Comparison of ENCODE assay signal across 18 cellular contexts in the genomic region with DNA sequence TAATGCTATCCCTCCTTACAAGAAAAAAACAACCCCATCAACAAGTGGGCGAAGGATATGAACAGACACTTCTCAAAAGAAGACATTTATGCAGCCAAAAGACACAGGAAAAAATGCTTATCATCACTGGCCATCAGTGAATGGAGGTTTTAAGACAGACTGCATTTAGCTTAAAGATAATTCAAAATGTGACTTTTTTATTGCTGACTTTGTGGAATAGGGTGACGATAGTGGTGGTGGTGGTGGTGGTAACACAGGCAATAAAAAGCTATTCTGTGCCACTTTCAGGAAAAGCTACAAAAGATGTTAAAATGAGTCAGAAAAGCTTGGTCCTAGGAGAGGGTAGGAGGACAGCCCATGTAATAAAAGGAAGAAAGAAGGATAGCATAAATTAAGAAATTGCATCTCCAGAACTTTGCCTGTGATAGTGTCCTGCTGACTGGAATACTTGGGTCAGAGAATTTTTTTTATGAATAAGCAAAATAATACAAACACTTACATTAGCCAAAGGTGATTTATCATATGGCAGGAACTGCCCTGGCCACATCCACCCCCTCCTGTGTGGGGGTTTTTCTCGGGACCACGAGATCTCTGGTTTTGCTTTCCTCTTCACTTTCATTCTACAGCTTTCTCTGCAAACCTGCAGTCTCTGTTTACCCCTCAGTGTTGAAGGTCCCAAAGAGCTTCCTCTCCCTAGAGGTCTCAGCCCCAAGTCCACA.
A peak's percentile ranks its signal among the peaks of the same experiment; 100 is the strongest.
DNase-seq lines count a peak whose midpoint lies in the region; ATAC-seq, FAIRE-seq and TF ChIP-seq lines count a peak whose summit lies in the region.
"Had no signal": no experiment of that assay in that cellular context is flagged by ENCODE, and none has a peak within 500 bp of the region (broad histone marks: within the 10 kb centered on the region; RNA-seq: fewer than 3 reads in every experiment).

No MANE protein-coding gene starts in this region.

- TF ChIP-seq CTCF in activated CD8-positive, alpha-beta T cell treated with anti-CD3 and anti-CD28 coated beads for 36 hours (IDR thresholded peaks at IDR 0.05): no peak
- TF ChIP-seq CTCF in AG09309 (IDR thresholded peaks at IDR 0.05; ENCODE audit: control insufficient read depth, insufficient read depth, low read depth, low read length, missing control alignments) (no peak), D721Med (IDR thresholded peaks at IDR 0.05; ENCODE audit: insufficient read depth, missing control alignments) (no peak), foreskin keratinocyte (conservative IDR thresholded peaks at IDR 0.05) (no peak)

- CTCF ChIA-PET in activated CD8-positive, alpha-beta T cell treated with anti-CD3 and anti-CD28 coated beads for 36 hours (lab: Charles Lee): no interaction called here
- CTCF ChIA-PET in activated CD8-positive, alpha-beta T cell treated with anti-CD3 and anti-CD28 coated beads, Interleukin-2, amount 10 ng/mL, durations not matched to agents 7 days and 5 days (lab: Charles Lee): interaction anchor here (1.3 kb wide), 1 partner anchor 9 kb away, joined by 4 read pairs; no protein-coding TSS in a partner anchor

- intact Hi-C loops in activated CD8-positive, alpha-beta T cell treated with anti-CD3 and anti-CD28 coated beads for 36 hours (cut with micrococcal nuclease): no loop called here

- DNase-seq in activated CD8-positive, alpha-beta T cell treated with anti-CD3 and anti-CD28 coated beads for 36 hours: peak; percentile 3
- no peak for DNase-seq in activated CD8-positive, alpha-beta T cell treated with anti-CD3 and anti-CD28 coated beads, Interleukin-2, amount 10 ng/mL, durations not matched to agents 7 days and 5 days
- DNase-seq in AG09309 (ENCODE audit: low read depth): peak; percentile 29
- DNase-seq in D721Med (ENCODE audit: insufficient read length, low spot score): no peak
- DNase-seq in foreskin keratinocyte: no peak
- DNase-seq: 8988T; BE2C; C1 segment of cervical spinal cord; CD4-positive, CD25-positive, alpha-beta regulatory T cell; CD8-positive, alpha-beta memory T cell; COR-L47; GDM1; GM23248 had no signal

- H3K4me1 Mint-ChIP-seq in activated CD8-positive, alpha-beta T cell treated with anti-CD3 and anti-CD28 coated beads for 36 hours (ENCODE audit: low read depth): peaks cover 2% of the 10 kb centered on the region
- peaks cover 4% of the 10 kb centered on the region for H3K4me1 Mint-ChIP-seq in activated CD8-positive, alpha-beta T cell treated with anti-CD3 and anti-CD28 coated beads, Interleukin-2, amount 10 ng/mL, durations not matched to agents 7 days and 5 days (ENCODE audit: low read depth)
- H3K4me1 Mint-ChIP-seq in activated T-helper 17 cell treated with anti-CD3 and anti-CD28 coated beads, Interleukin-2, amount 50 U/mL, for 72 hours: peaks cover 7% of the 10 kb centered on the region
- H3K4me1 Mint-ChIP-seq: CD4-positive, CD25-positive, alpha-beta regulatory T cell; CD8-positive, alpha-beta memory T cell had no signal

- no peak for FAIRE-seq in D721Med (lab: Jason Lieb, UNC)
- FAIRE-seq: GM12892, GM18507 had no signal

- no peak overlapping the region for H3K4me3 Mint-ChIP-seq in activated CD8-positive, alpha-beta T cell treated with anti-CD3 and anti-CD28 coated beads for 36 hours
- H3K4me3 Mint-ChIP-seq in activated CD8-positive, alpha-beta T cell treated with anti-CD3 and anti-CD28 coated beads, Interleukin-2, amount 10 ng/mL, durations not matched to agents 7 days and 5 days: no peak overlapping the region
- H3K4me3 Mint-ChIP-seq in activated T-helper 17 cell treated with anti-CD3 and anti-CD28 coated beads, Interleukin-2, amount 50 U/mL, for 72 hours: no peak overlapping the region
- H3K4me3 Mint-ChIP-seq: CD8-positive, alpha-beta memory T cell had no signal

- POLR2A ChIA-PET in activated CD8-positive, alpha-beta T cell treated with anti-CD3 and anti-CD28 coated beads for 36 hours (lab: Charles Lee): no interaction called here
- POLR2A ChIA-PET in activated CD8-positive, alpha-beta T cell treated with anti-CD3 and anti-CD28 coated beads, Interleukin-2, amount 10 ng/mL, durations not matched to agents 7 days and 5 days (lab: Charles Lee): no interaction called here

- no peak overlapping the region for H3K27ac ChIP-seq in foreskin keratinocyte
- H3K27ac ChIP-seq: GM23248 had no signal

- H3K27ac Mint-ChIP-seq in activated CD8-positive, alpha-beta T cell treated with anti-CD3 and anti-CD28 coated beads for 36 hours: no peak overlapping the region
- H3K27ac Mint-ChIP-seq in activated CD8-positive, alpha-beta T cell treated with anti-CD3 and anti-CD28 coated beads, Interleukin-2, amount 10 ng/mL, durations not matched to agents 7 days and 5 days: no peak overlapping the region
- H3K27ac Mint-ChIP-seq in activated T-helper 17 cell treated with anti-CD3 and anti-CD28 coated beads, Interleukin-2, amount 50 U/mL, for 72 hours: no peak overlapping the region
- H3K27ac Mint-ChIP-seq: CD8-positive, alpha-beta memory T cell had no signal

- no peak overlapping the region for H3K4me3 ChIP-seq in AG09309 (ENCODE audit: control insufficient read depth, low read depth, low read length)
- H3K4me3 ChIP-seq: GM23248, HAP-1 had no signal

- peaks cover 6% of the 10 kb centered on the region for H3K27me3 Mint-ChIP-seq in activated CD8-positive, alpha-beta T cell treated with anti-CD3 and anti-CD28 coated beads for 36 hours
- H3K27me3 Mint-ChIP-seq in activated CD8-positive, alpha-beta T cell treated with anti-CD3 and anti-CD28 coated beads, Interleukin-2, amount 10 ng/mL, durations not matched to agents 7 days and 5 days (ENCODE audit: low read depth): no peaks in the 10 kb centered on the region
- peaks cover 8% of the 10 kb centered on the region for H3K27me3 Mint-ChIP-seq in activated T-helper 17 cell treated with anti-CD3 and anti-CD28 coated beads, Interleukin-2, amount 50 U/mL, for 72 hours

- no peaks in the 10 kb centered on the region for H3K9me3 Mint-ChIP-seq in activated CD8-positive, alpha-beta T cell treated with anti-CD3 and anti-CD28 coated beads for 36 hours
- H3K9me3 Mint-ChIP-seq in activated CD8-positive, alpha-beta T cell treated with anti-CD3 and anti-CD28 coated beads, Interleukin-2, amount 10 ng/mL, durations not matched to agents 7 days and 5 days (ENCODE audit: insufficient read depth): no peaks in the 10 kb centered on the region
- no peaks in the 10 kb centered on the region for H3K9me3 Mint-ChIP-seq in activated T-helper 17 cell treated with anti-CD3 and anti-CD28 coated beads, Interleukin-2, amount 50 U/mL, for 72 hours

- H3K36me3 Mint-ChIP-seq in activated CD8-positive, alpha-beta T cell treated with anti-CD3 and anti-CD28 coated beads for 36 hours (ENCODE audit: low read depth): no peaks in the 10 kb centered on the region
- no peaks in the 10 kb centered on the region for H3K36me3 Mint-ChIP-seq in activated CD8-positive, alpha-beta T cell treated with anti-CD3 and anti-CD28 coated beads, Interleukin-2, amount 10 ng/mL, durations not matched to agents 7 days and 5 days (ENCODE audit: low read depth)
- no peaks in the 10 kb centered on the region for H3K36me3 Mint-ChIP-seq in activated T-helper 17 cell treated with anti-CD3 and anti-CD28 coated beads, Interleukin-2, amount 50 U/mL, for 72 hours (ENCODE audit: low read depth)
- H3K36me3 Mint-ChIP-seq: CD4-positive, CD25-positive, alpha-beta regulatory T cell; CD8-positive, alpha-beta memory T cell had no signal

- H3K27me3 ChIP-seq in foreskin keratinocyte: no peaks in the 10 kb centered on the region
- H3K27me3 ChIP-seq: BE2C had no signal

- H3K4me1 ChIP-seq in foreskin keratinocyte: no peaks in the 10 kb centered on the region
- H3K4me1 ChIP-seq: BE2C, HAP-1 had no signal

- ATAC-seq in activated CD8-positive, alpha-beta T cell treated with anti-CD3 and anti-CD28 coated beads for 36 hours: no peak
- ATAC-seq in activated CD8-positive, alpha-beta T cell treated with anti-CD3 and anti-CD28 coated beads, Interleukin-2, amount 10 ng/mL, durations not matched to agents 7 days and 5 days: no peak
- ATAC-seq in activated T-helper 17 cell treated with anti-CD3 and anti-CD28 coated beads, Interleukin-2, amount 50 U/mL, for 72 hours (replicated peaks): peak; percentile 25
- no peak for ATAC-seq in foreskin keratinocyte
- ATAC-seq in HG03039 (IDR thresholded peaks at IDR 0.05; ENCODE audit: unreplicated experiment): no peak

Comparison
In these comparisons a context has a peak if more than half of its experiments do, and no peak if none do; other contexts are left out.
1. DNase-seq: peak in activated CD8-positive, alpha-beta T cell treated with anti-CD3 and anti-CD28 coated beads for 36 hours (single experiment) and AG09309 (single experiment); none in activated CD8-positive, alpha-beta T cell treated with anti-CD3 and anti-CD28 coated beads, Interleukin-2, amount 10 ng/mL, durations not matched to agents 7 days and 5 days (single experiment), D721Med (single experiment) and foreskin keratinocyte (0 of 2).